Comparison of ENCODE assay signal across 27 cellular contexts in genomic region chr4:79748835-79749234, GRCh38.
"Had no signal": no experiment of that assay in that cellular context is flagged by ENCODE, and none has a peak within 500 bp of the region (broad histone marks: within the 10 kb centered on the region; RNA-seq: fewer than 3 reads in every experiment).

No MANE protein-coding gene starts in this region.

- H3K27ac ChIP-seq: colonic mucosa, esophagus muscularis mucosa, foreskin keratinocyte, heart right ventricle, psoas muscle, sigmoid colon, thoracic aorta, tibial nerve, upper lobe of left lung, uterus had no signal

- H3K4me1 ChIP-seq: colonic mucosa, foreskin keratinocyte, heart right ventricle, psoas muscle, tibial nerve, upper lobe of left lung, uterus had no signal

- H3K36me3 ChIP-seq: colonic mucosa, esophagus muscularis mucosa, heart right ventricle, sigmoid colon, thoracic aorta, tibial nerve, upper lobe of left lung, uterus had no signal

- DNase-seq: colonic mucosa; dermis blood vessel endothelial cell; effector memory CD4-positive, alpha-beta T cell; foreskin keratinocyte; glutamatergic neuron; hypothalamus; immature natural killer cell; islet precursor cell; left ventricle myocardium superior; midbrain; naive thymus-derived CD8-positive, alpha-beta T cell; nephron progenitor cell; nucleus accumbens; posterior cingulate gyrus; psoas muscle; sigmoid colon; stimulated activated CD4-positive, alpha-beta T cell treated with anti-CD3 and anti-CD28 coated beads, Interleukin-4, amount 100 ng/mL, for 4 hours; stimulated activated naive B cell treated with anti-CD40 and anti-IgM and Interleukin-4, amounts not matched to agents 10 μg/mL and 1 μg/mL and 100 μg/mL, for 72 hours; upper lobe of left lung; uterus had no signal

- FAIRE-seq: endothelial cell of umbilical vein had no signal

- H3K27me3 ChIP-seq: colonic mucosa, esophagus muscularis mucosa, foreskin keratinocyte, heart right ventricle, sigmoid colon, tibial nerve, upper lobe of left lung, uterus had no signal

- ATAC-seq: foreskin keratinocyte; heart right ventricle; left ventricle myocardium superior; naive thymus-derived CD8-positive, alpha-beta T cell; psoas muscle; right cardiac atrium; stimulated activated naive B cell treated with anti-CD40 and anti-IgM and Interleukin-4, amounts not matched to agents 10 μg/mL and 1 μg/mL and 100 μg/mL, for 72 hours had no signal

- H3K4me3 ChIP-seq: colonic mucosa, esophagus muscularis mucosa, heart right ventricle, lung, psoas muscle, sigmoid colon, thoracic aorta, tibial nerve, upper lobe of left lung, uterus had no signal

- H3K9me3 ChIP-seq: colonic mucosa, esophagus muscularis mucosa, heart right ventricle, psoas muscle, sigmoid colon, thoracic aorta, tibial nerve, upper lobe of left lung, uterus had no signal
